25 cellular contexts compared by ENCODE assay signal in genomic region chr16:80344570-80344969, GRCh38.
"Had no signal": no experiment of that assay in that cellular context is flagged by ENCODE, and none has a peak within 500 bp of the region (broad histone marks: within the 10 kb centered on the region; RNA-seq: fewer than 3 reads in every experiment).

No MANE protein-coding gene starts in this region.

- H3K4me3 ChIP-seq: left lung, lung, ovary, right atrium auricular region, right lobe of liver, smooth muscle cell, tibial nerve, uterus had no signal

- H3K36me3 ChIP-seq: left lung, ovary, right atrium auricular region, right lobe of liver, tibial nerve, uterus had no signal

- H3K9me3 ChIP-seq: ovary, right lobe of liver, uterus had no signal

- H3K27me3 ChIP-seq: left lung, ovary, right atrium auricular region, right lobe of liver, tibial nerve, uterus had no signal

- H3K4me1 ChIP-seq: left lung, right atrium auricular region, uterus had no signal

- DNase-seq: hypothalamus; immature natural killer cell; kidney; left colon; left lung; mesendoderm; naive B cell; natural killer cell; nephron progenitor cell; ovary; right lobe of liver; stimulated activated CD4-positive, alpha-beta T cell treated with anti-CD3 and anti-CD28 coated beads, Interleukin-1b, Interleukin-23, amount 100 ng/mL, for 48 hours; stimulated activated CD4-positive, alpha-beta T cell treated with anti-CD3 and anti-CD28 coated beads, Interleukin-2, amount 100 ng/mL, for 48 hours; stimulated activated CD4-positive, alpha-beta T cell treated with anti-CD3 and anti-CD28 coated beads, Interleukin-4, amount 100 ng/mL, for 4 hours; stimulated activated CD8-positive, alpha-beta memory T cell treated with anti-CD3 and anti-CD28 coated beads, Interleukin-4, amount 100 ng/mL, for 48 hours; stimulated activated naive CD4-positive, alpha-beta T cell treated with Interleukin-2 at 50 U/mL for 16 hours; stimulated activated naive CD8-positive, alpha-beta T cell treated with anti-CD3 and anti-CD28 coated beads, Interleukin-15, amount 100 ng/mL, for 72 hours; substantia nigra; uterus had no signal

- H3K27ac ChIP-seq: left lung, ovary, right atrium auricular region, right lobe of liver, tibial nerve, uterus had no signal

- FAIRE-seq: islet of Langerhans, kidney had no signal

- H3K4me2 ChIP-seq: smooth muscle cell had no signal

- ATAC-seq: left colon; left lung; natural killer cell; right lobe of liver; stimulated activated memory B cell treated with anti-CD40 and anti-IgM and Interleukin-4, amounts not matched to agents 10 μg/mL and 1 μg/mL and 100 μg/mL, for 72 hours; stimulated activated naive CD8-positive, alpha-beta T cell treated with anti-CD3 and anti-CD28 coated beads, Interleukin-15, amount 100 ng/mL, for 72 hours had no signal
